Comparison of ENCODE assay signal across 8 cellular contexts in the genomic region with DNA sequence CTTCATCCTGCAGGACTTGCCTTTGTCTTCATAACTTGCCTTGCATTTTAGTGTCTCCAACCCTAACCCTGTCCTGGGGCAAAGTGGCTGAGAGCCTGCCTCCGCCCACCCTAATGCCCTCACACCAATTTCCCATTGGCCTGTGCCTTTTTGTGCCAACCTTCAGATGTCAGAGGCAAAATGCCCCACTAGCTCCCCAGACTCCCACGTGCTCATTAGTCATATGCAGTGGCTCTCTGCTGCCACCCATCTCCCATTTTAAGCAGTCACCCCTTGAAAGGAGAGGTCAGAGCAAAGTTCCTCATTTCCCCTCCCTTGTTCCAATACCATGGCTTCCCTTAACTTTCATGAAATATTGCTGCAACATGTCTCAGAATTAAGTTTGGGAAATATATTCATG.
A peak's percentile ranks its signal among the peaks of the same experiment; 100 is the strongest.
DNase-seq lines count a peak whose midpoint lies in the region; ATAC-seq lines count a peak whose summit lies in the region.

No MANE protein-coding gene starts in this region.

- ATAC-seq in GM21576 (IDR thresholded peaks at IDR 0.05; ENCODE audit: unreplicated experiment) = peak; percentile 75
- ATAC-seq in GM21515 (IDR thresholded peaks at IDR 0.05; ENCODE audit: unreplicated experiment) = no peak
- no peak for ATAC-seq in GM21423 (IDR thresholded peaks at IDR 0.05; ENCODE audit: unreplicated experiment)

- peak; percentile 3 for DNase-seq in ELR (ENCODE audit: low read depth)
- peak; percentile 1 for DNase-seq in NCI-H2107 treated with DMSO at 0.1 percent for 48 hours (lab: John Stamatoyannopoulos, UW; ENCODE audit: unreplicated experiment)
- DNase-seq in central memory CD4-positive, alpha-beta T cell = peak; percentile 1
- DNase-seq in inferior parietal cortex (ENCODE audit: extremely low spot score) = no peak
- no peak for DNase-seq in SHP77 treated with DMSO at 0.1 percent for 48 hours (lab: John Stamatoyannopoulos, UW)

Comparison
In these comparisons a context has a peak if more than half of its experiments do, and no peak if none do; other contexts are left out.
1. DNase-seq: peak in ELR (single experiment), NCI-H2107 treated with DMSO at 0.1 percent for 48 hours (single experiment) and central memory CD4-positive, alpha-beta T cell (single experiment); none in inferior parietal cortex (single experiment) and SHP77 treated with DMSO at 0.1 percent for 48 hours (single experiment).